Comparison of ENCODE assay signal across 12 cellular contexts in genomic region chr13:41462427-41462826, GRCh38. TPM values are rescaled to one million over a fixed set of nuclear protein-coding genes. Genes with fewer than 3 reads are reported as not detected.
DNase-seq lines count a peak whose midpoint lies in the region; ATAC-seq, FAIRE-seq and TF ChIP-seq lines count a peak whose summit lies in the region.
"Had no signal": no experiment of that assay in that cellular context is flagged by ENCODE, and none has a peak within 500 bp of the region (broad histone marks: within the 10 kb centered on the region; RNA-seq: fewer than 3 reads in every experiment).

No MANE protein-coding gene starts in this region.

- H3K4me1 Mint-ChIP-seq in CD4-positive, alpha-beta T cell (ENCODE audit: low read depth) = peaks cover 87% of the 10 kb centered on the region
- H3K4me1 Mint-ChIP-seq in activated naive CD8-positive, alpha-beta T cell treated with anti-CD3 and anti-CD28 coated beads, Interleukin-2, amount 50 U/mL, for 24 hours = peaks cover 83% of the 10 kb centered on the region

- no peak for TF ChIP-seq CTCF in CD4-positive, alpha-beta T cell (IDR thresholded peaks at IDR 0.05)
- TF ChIP-seq CTCF in osteoblast (IDR thresholded peaks at IDR 0.05; ENCODE audit: extremely low read depth, low read depth, low read length) = no peak

- peak; percentile 20 for FAIRE-seq in GM12891 (lab: Jason Lieb, UNC)

- POLR2A ChIA-PET in CD4-positive, alpha-beta T cell (lab: Charles Lee) = interaction anchor here (1.1 to 4.4 kb wide), 4 partner anchors 9 to 134 kb away, joined by 3 to 61 read pairs (median 8); no protein-coding TSS in a partner anchor

- H3K4me2 ChIP-seq in osteoblast (ENCODE audit: insufficient read depth, low read length) = no peak overlapping the region

- peak in 1 of 10 experiments; percentile 45 for DNase-seq in CD4-positive, alpha-beta T cell
- DNase-seq in GM12891 (ENCODE audit: insufficient read length, low spot score) = no peak
- no peak for DNase-seq in activated naive CD8-positive, alpha-beta T cell treated with anti-CD3 and anti-CD28 coated beads, Interleukin-2, amount 50 U/mL, for 24 hours
- DNase-seq in osteoblast (ENCODE audit: insufficient read length, low spot score, missing footprints) = peak; percentile 54
- no peak for DNase-seq in NCI-H748 (lab: John Stamatoyannopoulos, UW; ENCODE audit: unreplicated experiment)
- no peak for DNase-seq in NCI-H1048 (lab: John Stamatoyannopoulos, UW)
- DNase-seq in iPS-NIHi11 (ENCODE audit: low spot score) = no peak
- DNase-seq: NCI-H2029; NCI-H748 treated with DMSO at 0.1 percent for 48 hours; Peyer's patch; stimulated activated CD4-positive, alpha-beta T cell treated with anti-CD3 and anti-CD28 coated beads, Interleukin-15, amount 100 ng/mL, for 24 hours had no signal

- H3K27ac ChIP-seq in CD4-positive, alpha-beta T cell (ENCODE audit: low read depth, low read length) = peak overlapping the region; percentile 79
- no peak overlapping the region for H3K27ac ChIP-seq in osteoblast (ENCODE audit: low read depth, low read length)
- H3K27ac ChIP-seq: cardiac muscle cell had no signal

- no peaks in the 10 kb centered on the region for H3K36me3 ChIP-seq in osteoblast (ENCODE audit: insufficient read depth, low read length)
- H3K36me3 ChIP-seq: cardiac muscle cell, Peyer's patch had no signal

- H3K79me2 ChIP-seq in osteoblast (ENCODE audit: insufficient read depth, low read length) = no peaks in the 10 kb centered on the region

- no peaks in the 10 kb centered on the region for H3K27me3 ChIP-seq in CD4-positive, alpha-beta T cell (ENCODE audit: control insufficient read depth, insufficient read depth, low read length)
- peaks cover 13% of the 10 kb centered on the region for H3K27me3 ChIP-seq in osteoblast (ENCODE audit: insufficient read depth, low read length)

- CTCF ChIA-PET in CD4-positive, alpha-beta T cell (lab: Charles Lee) = interaction anchor here (1.4 kb wide), 1 partner anchor 30 kb away, joined by 3 read pairs; no protein-coding TSS in a partner anchor

- H3K9me3 Mint-ChIP-seq in CD4-positive, alpha-beta T cell = no peaks in the 10 kb centered on the region
- no peaks in the 10 kb centered on the region for H3K9me3 Mint-ChIP-seq in activated naive CD8-positive, alpha-beta T cell treated with anti-CD3 and anti-CD28 coated beads, Interleukin-2, amount 50 U/mL, for 24 hours

- peaks cover 90% of the 10 kb centered on the region for H3K36me3 Mint-ChIP-seq in CD4-positive, alpha-beta T cell (ENCODE audit: low read depth)
- H3K36me3 Mint-ChIP-seq in activated naive CD8-positive, alpha-beta T cell treated with anti-CD3 and anti-CD28 coated beads, Interleukin-2, amount 50 U/mL, for 24 hours (ENCODE audit: low read depth) = peaks cover 72% of the 10 kb centered on the region

- no peaks in the 10 kb centered on the region for H4K20me1 ChIP-seq in osteoblast (ENCODE audit: insufficient read depth, low read length)

- H2AFZ ChIP-seq in osteoblast (ENCODE audit: low read length) = no peak overlapping the region

- peaks cover 21% of the 10 kb centered on the region for H3K4me1 ChIP-seq in osteoblast (ENCODE audit: insufficient read depth, low read length)

- no peak for ATAC-seq in CD4-positive, alpha-beta T cell (ENCODE audit: poor library complexity)
- ATAC-seq in activated naive CD8-positive, alpha-beta T cell treated with anti-CD3 and anti-CD28 coated beads, Interleukin-2, amount 50 U/mL, for 24 hours = no peak

- peaks cover 3% of the 10 kb centered on the region for H3K27me3 Mint-ChIP-seq in CD4-positive, alpha-beta T cell
- H3K27me3 Mint-ChIP-seq in activated naive CD8-positive, alpha-beta T cell treated with anti-CD3 and anti-CD28 coated beads, Interleukin-2, amount 50 U/mL, for 24 hours = peaks cover 2% of the 10 kb centered on the region

- no peaks in the 10 kb centered on the region for H3K9me3 ChIP-seq in CD4-positive, alpha-beta T cell (ENCODE audit: control insufficient read depth, low read length)
- no peaks in the 10 kb centered on the region for H3K9me3 ChIP-seq in osteoblast (ENCODE audit: low read depth, low read length)
- H3K9me3 ChIP-seq: Peyer's patch had no signal

- no peak for TF ChIP-seq POLR2A in GM12891 (IDR thresholded peaks at IDR 0.05; ENCODE audit: low read depth, low read length)

- intact Hi-C loops in CD4-positive, alpha-beta T cell (cut with DNase I, micrococcal nuclease) = loop anchor here (5.0 to 10.0 kb wide), 4 partner anchors 35 to 582 kb away; partner anchors contain the start of gene DGKH (in 1 of the 2)

- H3K4me3 ChIP-seq in osteoblast (ENCODE audit: insufficient read depth, low read length) = no peak overlapping the region
- H3K4me3 ChIP-seq: cardiac muscle cell, Peyer's patch had no signal

- H3K27ac Mint-ChIP-seq in CD4-positive, alpha-beta T cell = peak overlapping the region; percentile 98
- H3K27ac Mint-ChIP-seq in activated naive CD8-positive, alpha-beta T cell treated with anti-CD3 and anti-CD28 coated beads, Interleukin-2, amount 50 U/mL, for 24 hours = peak overlapping the region; percentile 98

- H3K4me3 Mint-ChIP-seq in CD4-positive, alpha-beta T cell = peak overlapping the region; percentile 94
- peak overlapping the region; percentile 89 for H3K4me3 Mint-ChIP-seq in activated naive CD8-positive, alpha-beta T cell treated with anti-CD3 and anti-CD28 coated beads, Interleukin-2, amount 50 U/mL, for 24 hours

TF ChIP-seq in GM12891, 5 proteins besides CTCF, POLR2A, EP300 and RAD21:
- no peak for TF ChIP-seq PAX5 (IDR thresholded peaks at IDR 0.05; ENCODE audit: insufficient read depth, low read length, severe bottlenecking)
- no peak for TF ChIP-seq POLR2AphosphoS5 (IDR thresholded peaks at IDR 0.05; ENCODE audit: low read depth, low read length)
- no peak for TF ChIP-seq POU2F2 (IDR thresholded peaks at IDR 0.05; ENCODE audit: low read depth, low read length)
- no peak for TF ChIP-seq TAF1 (IDR thresholded peaks at IDR 0.05; ENCODE audit: low read depth, low read length)

RNA-seq across cellular contexts. Expression of gene RGCC, which starts 5.1 kb away (rescaled TPM):
- total RNA-seq in CD4-positive, alpha-beta T cell = 100 to 1,000 TPM; 752 to 758 TPM
- polyA plus RNA-seq in GM12891 (2012; ENCODE audit: low read depth, missing spikeins) = 8.9 TPM
- 2.2 and 2.9 TPM in 2 replicates for total RNA-seq in osteoblast
- total RNA-seq: cardiac muscle cell had no signal
- polyA plus RNA-seq: cardiac muscle cell had no signal

Comparison
In these comparisons a context has a peak if more than half of its experiments do, and no peak if none do; other contexts are left out.
1. RNA of gene RGCC, which starts 5.1 kb away (total RNA-seq): 752 to 758 TPM in CD4-positive, alpha-beta T cell; 2.2 to 2.9 TPM in osteoblast; every median in the first group is over 100 times any median in the second.